1 cellular context compared by ENCODE assay signal in the genomic region with DNA sequence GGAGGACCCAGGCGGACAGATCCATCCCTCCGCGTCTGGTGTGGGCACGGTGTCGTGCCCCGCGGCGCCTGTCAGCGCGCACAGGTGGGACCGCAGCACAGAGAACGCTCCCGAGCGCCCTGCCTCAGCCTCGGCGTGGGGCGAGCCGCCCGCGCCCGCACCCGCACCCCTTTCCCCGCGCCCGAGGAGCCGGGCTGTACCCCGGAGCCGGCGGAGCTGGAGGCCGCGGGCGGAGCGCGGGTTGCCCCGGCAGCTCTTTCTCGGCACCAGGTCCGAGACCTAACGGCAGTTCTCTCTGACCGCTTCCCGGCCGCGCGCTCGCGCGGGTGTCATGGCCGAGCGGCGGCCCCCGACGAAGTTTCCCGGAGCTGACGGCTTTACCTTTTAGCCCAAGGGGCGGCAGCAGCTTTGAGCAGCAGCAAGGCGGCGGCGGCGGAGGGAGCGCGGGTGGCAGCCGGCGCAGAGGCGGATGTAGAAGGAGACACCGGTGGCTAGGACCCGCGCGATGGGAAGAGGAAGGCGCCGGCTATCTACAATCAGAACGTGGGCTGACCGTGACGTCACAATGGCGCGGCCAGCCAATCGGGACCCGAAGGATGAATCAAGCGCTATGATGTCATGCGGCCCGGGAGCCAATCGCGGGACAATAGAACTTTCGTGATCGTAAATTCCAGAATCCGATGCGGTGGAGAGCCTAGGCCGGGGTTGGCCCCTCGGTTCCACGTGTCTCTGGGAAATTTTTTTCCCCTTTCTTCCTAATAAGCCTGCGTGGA.
TF ChIP-seq lines count a peak whose summit lies in the region.

A gene with protein sequence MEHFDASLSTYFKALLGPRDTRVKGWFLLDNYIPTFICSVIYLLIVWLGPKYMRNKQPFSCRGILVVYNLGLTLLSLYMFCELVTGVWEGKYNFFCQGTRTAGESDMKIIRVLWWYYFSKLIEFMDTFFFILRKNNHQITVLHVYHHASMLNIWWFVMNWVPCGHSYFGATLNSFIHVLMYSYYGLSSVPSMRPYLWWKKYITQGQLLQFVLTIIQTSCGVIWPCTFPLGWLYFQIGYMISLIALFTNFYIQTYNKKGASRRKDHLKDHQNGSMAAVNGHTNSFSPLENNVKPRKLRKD (minus strand): TSS at position 515 of the 773 bp plus-strand sequence. CDS start 53,251 bp downstream, outside the sequence.

TF ChIP-seq in HepG2, 621 proteins besides CTCF, POLR2A, EP300 and RAD21 (continues in another document):
- TF ChIP-seq RNF2 (conservative IDR thresholded peaks at IDR 0.05; ENCODE audit: low read depth) (no peak; the same call in 1 of the 2 replicates), MAFF (IDR thresholded peaks at IDR 0.05; ENCODE audit: low read depth, low read length) (no peak), SALL1 (CRISPR knock-in tag; IDR thresholded peaks at IDR 0.05) (peak; percentile 76), ZNF256 (CRISPR knock-in tag; conservative IDR thresholded peaks at IDR 0.05) (peak; percentile 87; the same call in 1 of the 2 replicates), RFXAP (CRISPR knock-in tag; IDR thresholded peaks at IDR 0.05; ENCODE audit: borderline replicate concordance) (peak; percentile 82; the same call in 1 of the 2 replicates), NFE2 (CRISPR knock-in tag; IDR thresholded peaks at IDR 0.05) (no peak), ELF3 (CRISPR knock-in tag; IDR thresholded peaks at IDR 0.05) (peak; percentile 8; the same call in 1 of the 2 replicates), ZNF557 (CRISPR knock-in tag; IDR thresholded peaks at IDR 0.05) (0 out of 2 replicates have a peak, but pooled peaks have one; percentile 66), ZSCAN20 (CRISPR knock-in tag; IDR thresholded peaks at IDR 0.05; ENCODE audit: borderline replicate concordance) (no peak; the same call in 1 of the 2 replicates), NR2F2 (IDR thresholded peaks at IDR 0.05; ENCODE audit: borderline replicate concordance, low read depth) (no peak), ZMYM4 (CRISPR knock-in tag; IDR thresholded peaks at IDR 0.05) (peak; percentile 90), ZNF263 (CRISPR knock-in tag; IDR thresholded peaks at IDR 0.05) (no peak; the same call in 1 of the 2 replicates), RORA (CRISPR knock-in tag; IDR thresholded peaks at IDR 0.05) (no peak), ZNF337 (CRISPR knock-in tag; IDR thresholded peaks at IDR 0.05; ENCODE audit: borderline replicate concordance, low read depth) (no peak), HHEX (CRISPR knock-in tag; IDR thresholded peaks at IDR 0.05) (no peak), KAT7 (CRISPR knock-in tag; IDR thresholded peaks at IDR 0.05; ENCODE audit: borderline replicate concordance) (peak; percentile 98), ZSCAN22 (CRISPR knock-in tag; IDR thresholded peaks at IDR 0.05) (no peak), ZNF75D (CRISPR knock-in tag; IDR thresholded peaks at IDR 0.05; ENCODE audit: borderline replicate concordance) (no peak), ZNF772 (CRISPR knock-in tag; IDR thresholded peaks at IDR 0.05) (peak; percentile 93), ZNF446 (CRISPR knock-in tag; IDR thresholded peaks at IDR 0.05) (no peak; the same call in none of the 2 replicates), ZKSCAN5 (CRISPR knock-in tag; IDR thresholded peaks at IDR 0.05) (no peak)
- TF ChIP-seq, protein P1, sequence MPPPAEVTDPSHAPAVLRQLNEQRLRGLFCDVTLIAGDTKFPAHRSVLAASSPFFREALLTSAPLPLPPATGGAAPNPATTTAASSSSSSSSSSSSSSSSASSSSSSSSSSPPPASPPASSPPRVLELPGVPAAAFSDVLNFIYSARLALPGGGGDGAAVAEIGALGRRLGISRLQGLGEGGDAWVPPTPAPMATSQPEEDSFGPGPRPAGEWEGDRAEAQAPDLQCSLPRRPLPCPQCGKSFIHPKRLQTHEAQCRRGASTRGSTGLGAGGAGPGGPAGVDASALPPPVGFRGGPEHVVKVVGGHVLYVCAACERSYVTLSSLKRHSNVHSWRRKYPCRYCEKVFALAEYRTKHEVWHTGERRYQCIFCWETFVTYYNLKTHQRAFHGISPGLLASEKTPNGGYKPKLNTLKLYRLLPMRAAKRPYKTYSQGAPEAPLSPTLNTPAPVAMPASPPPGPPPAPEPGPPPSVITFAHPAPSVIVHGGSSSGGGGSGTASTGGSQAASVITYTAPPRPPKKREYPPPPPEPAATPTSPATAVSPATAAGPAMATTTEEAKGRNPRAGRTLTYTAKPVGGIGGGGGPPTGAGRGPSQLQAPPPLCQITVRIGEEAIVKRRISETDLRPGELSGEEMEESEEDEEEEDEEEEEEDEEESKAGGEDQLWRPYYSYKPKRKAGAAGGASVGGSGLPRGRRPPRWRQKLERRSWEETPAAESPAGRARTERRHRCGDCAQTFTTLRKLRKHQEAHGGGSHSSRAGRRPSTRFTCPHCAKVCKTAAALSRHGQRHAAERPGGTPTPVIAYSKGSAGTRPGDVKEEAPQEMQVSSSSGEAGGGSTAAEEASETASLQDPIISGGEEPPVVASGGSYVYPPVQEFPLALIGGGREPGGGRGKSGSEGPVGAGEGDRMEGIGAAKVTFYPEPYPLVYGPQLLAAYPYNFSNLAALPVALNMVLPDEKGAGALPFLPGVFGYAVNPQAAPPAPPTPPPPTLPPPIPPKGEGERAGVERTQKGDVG (CRISPR knock-in tag; IDR thresholded peaks at IDR 0.05; ENCODE audit: borderline replicate concordance) = no peak; the same call in 1 of the 2 replicates
- TF ChIP-seq, protein P2, sequence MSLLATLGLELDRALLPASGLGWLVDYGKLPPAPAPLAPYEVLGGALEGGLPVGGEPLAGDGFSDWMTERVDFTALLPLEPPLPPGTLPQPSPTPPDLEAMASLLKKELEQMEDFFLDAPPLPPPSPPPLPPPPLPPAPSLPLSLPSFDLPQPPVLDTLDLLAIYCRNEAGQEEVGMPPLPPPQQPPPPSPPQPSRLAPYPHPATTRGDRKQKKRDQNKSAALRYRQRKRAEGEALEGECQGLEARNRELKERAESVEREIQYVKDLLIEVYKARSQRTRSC (CRISPR knock-in tag; IDR thresholded peaks at IDR 0.05; ENCODE audit: low read depth) = peak; percentile 25; the same call in 1 of the 2 replicates
- TF ChIP-seq, protein P3, sequence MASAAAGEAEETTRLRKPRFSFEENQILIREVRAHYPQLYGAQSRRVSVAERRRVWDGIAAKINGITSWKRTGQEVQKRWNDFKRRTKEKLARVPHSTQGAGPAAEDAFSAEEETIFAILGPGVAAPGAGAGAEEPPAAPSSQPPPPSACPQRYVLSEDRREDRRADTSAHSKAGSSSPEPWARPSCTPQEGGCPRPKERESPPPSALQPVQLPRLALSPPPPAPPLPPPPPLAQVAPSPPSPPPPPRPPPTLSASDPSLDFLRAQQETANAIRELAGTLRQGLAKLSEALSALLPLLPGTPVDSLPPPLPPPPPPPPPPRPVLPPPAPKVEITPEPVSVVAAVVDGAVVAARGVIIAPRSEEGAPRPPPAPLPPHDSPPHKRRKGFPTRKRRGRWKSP (CRISPR knock-in tag; IDR thresholded peaks at IDR 0.05) = peak; percentile 91
- TF ChIP-seq, protein P4, sequence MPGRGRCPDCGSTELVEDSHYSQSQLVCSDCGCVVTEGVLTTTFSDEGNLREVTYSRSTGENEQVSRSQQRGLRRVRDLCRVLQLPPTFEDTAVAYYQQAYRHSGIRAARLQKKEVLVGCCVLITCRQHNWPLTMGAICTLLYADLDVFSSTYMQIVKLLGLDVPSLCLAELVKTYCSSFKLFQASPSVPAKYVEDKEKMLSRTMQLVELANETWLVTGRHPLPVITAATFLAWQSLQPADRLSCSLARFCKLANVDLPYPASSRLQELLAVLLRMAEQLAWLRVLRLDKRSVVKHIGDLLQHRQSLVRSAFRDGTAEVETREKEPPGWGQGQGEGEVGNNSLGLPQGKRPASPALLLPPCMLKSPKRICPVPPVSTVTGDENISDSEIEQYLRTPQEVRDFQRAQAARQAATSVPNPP (CRISPR knock-in tag; IDR thresholded peaks at IDR 0.05) = no peak
- TF ChIP-seq, protein P5, sequence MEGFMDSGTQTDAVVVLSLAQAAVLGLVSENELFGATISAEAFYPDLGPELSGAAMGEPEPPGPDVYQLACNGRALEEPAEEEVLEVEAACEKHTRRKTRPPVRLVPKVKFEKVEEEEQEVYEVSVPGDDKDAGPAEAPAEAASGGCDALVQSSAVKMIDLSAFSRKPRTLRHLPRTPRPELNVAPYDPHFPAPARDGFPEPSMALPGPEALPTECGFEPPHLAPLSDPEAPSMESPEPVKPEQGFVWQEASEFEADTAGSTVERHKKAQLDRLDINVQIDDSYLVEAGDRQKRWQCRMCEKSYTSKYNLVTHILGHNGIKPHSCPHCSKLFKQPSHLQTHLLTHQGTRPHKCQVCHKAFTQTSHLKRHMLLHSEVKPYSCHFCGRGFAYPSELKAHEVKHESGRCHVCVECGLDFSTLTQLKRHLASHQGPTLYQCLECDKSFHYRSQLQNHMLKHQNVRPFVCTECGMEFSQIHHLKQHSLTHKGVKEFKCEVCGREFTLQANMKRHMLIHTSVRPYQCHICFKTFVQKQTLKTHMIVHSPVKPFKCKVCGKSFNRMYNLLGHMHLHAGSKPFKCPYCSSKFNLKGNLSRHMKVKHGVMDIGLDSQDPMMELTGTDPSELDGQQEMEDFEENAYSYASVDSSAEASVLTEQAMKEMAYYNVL (CRISPR knock-in tag; IDR thresholded peaks at IDR 0.05; ENCODE audit: borderline replicate concordance) = peak; percentile 50; the same call in 1 of the 2 replicates
- TF ChIP-seq, protein P6, sequence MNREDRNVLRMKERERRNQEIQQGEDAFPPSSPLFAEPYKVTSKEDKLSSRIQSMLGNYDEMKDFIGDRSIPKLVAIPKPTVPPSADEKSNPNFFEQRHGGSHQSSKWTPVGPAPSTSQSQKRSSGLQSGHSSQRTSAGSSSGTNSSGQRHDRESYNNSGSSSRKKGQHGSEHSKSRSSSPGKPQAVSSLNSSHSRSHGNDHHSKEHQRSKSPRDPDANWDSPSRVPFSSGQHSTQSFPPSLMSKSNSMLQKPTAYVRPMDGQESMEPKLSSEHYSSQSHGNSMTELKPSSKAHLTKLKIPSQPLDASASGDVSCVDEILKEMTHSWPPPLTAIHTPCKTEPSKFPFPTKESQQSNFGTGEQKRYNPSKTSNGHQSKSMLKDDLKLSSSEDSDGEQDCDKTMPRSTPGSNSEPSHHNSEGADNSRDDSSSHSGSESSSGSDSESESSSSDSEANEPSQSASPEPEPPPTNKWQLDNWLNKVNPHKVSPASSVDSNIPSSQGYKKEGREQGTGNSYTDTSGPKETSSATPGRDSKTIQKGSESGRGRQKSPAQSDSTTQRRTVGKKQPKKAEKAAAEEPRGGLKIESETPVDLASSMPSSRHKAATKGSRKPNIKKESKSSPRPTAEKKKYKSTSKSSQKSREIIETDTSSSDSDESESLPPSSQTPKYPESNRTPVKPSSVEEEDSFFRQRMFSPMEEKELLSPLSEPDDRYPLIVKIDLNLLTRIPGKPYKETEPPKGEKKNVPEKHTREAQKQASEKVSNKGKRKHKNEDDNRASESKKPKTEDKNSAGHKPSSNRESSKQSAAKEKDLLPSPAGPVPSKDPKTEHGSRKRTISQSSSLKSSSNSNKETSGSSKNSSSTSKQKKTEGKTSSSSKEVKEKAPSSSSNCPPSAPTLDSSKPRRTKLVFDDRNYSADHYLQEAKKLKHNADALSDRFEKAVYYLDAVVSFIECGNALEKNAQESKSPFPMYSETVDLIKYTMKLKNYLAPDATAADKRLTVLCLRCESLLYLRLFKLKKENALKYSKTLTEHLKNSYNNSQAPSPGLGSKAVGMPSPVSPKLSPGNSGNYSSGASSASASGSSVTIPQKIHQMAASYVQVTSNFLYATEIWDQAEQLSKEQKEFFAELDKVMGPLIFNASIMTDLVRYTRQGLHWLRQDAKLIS (CRISPR knock-in tag; IDR thresholded peaks at IDR 0.05) = no peak
- TF ChIP-seq, protein P7, sequence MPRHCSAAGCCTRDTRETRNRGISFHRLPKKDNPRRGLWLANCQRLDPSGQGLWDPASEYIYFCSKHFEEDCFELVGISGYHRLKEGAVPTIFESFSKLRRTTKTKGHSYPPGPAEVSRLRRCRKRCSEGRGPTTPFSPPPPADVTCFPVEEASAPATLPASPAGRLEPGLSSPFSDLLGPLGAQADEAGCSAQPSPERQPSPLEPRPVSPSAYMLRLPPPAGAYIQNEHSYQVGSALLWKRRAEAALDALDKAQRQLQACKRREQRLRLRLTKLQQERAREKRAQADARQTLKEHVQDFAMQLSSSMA (CRISPR knock-in tag; IDR thresholded peaks at IDR 0.05) = no peak
- TF ChIP-seq, protein P8, sequence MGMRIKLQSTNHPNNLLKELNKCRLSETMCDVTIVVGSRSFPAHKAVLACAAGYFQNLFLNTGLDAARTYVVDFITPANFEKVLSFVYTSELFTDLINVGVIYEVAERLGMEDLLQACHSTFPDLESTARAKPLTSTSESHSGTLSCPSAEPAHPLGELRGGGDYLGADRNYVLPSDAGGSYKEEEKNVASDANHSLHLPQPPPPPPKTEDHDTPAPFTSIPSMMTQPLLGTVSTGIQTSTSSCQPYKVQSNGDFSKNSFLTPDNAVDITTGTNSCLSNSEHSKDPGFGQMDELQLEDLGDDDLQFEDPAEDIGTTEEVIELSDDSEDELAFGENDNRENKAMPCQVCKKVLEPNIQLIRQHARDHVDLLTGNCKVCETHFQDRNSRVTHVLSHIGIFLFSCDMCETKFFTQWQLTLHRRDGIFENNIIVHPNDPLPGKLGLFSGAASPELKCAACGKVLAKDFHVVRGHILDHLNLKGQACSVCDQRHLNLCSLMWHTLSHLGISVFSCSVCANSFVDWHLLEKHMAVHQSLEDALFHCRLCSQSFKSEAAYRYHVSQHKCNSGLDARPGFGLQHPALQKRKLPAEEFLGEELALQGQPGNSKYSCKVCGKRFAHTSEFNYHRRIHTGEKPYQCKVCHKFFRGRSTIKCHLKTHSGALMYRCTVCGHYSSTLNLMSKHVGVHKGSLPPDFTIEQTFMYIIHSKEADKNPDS (CRISPR knock-in tag; IDR thresholded peaks at IDR 0.05) = no peak
- TF ChIP-seq, protein P9, sequence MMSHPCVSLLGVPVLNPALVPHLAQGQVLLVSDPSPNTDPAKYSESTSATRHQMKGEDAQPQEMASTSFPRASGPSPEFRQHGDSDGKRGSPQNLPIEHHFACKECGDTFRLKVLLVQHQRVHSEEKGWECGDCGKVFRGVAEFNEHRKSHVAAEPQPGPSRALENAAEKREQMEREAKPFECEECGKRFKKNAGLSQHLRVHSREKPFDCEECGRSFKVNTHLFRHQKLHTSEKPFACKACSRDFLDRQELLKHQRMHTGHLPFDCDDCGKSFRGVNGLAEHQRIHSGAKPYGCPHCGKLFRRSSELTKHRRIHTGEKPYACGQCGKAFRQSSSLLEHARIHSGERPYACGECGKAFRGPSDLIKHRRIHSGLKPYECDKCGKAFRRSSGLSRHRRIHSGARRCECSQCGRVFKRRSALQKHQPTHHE (CRISPR knock-in tag; IDR thresholded peaks at IDR 0.05; ENCODE audit: borderline replicate concordance) = peak; percentile 28; the same call in 1 of the 2 replicates
- TF ChIP-seq, protein P10, sequence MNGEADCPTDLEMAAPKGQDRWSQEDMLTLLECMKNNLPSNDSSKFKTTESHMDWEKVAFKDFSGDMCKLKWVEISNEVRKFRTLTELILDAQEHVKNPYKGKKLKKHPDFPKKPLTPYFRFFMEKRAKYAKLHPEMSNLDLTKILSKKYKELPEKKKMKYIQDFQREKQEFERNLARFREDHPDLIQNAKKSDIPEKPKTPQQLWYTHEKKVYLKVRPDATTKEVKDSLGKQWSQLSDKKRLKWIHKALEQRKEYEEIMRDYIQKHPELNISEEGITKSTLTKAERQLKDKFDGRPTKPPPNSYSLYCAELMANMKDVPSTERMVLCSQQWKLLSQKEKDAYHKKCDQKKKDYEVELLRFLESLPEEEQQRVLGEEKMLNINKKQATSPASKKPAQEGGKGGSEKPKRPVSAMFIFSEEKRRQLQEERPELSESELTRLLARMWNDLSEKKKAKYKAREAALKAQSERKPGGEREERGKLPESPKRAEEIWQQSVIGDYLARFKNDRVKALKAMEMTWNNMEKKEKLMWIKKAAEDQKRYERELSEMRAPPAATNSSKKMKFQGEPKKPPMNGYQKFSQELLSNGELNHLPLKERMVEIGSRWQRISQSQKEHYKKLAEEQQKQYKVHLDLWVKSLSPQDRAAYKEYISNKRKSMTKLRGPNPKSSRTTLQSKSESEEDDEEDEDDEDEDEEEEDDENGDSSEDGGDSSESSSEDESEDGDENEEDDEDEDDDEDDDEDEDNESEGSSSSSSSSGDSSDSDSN (CRISPR knock-in tag; IDR thresholded peaks at IDR 0.05) = peak; percentile 87
